Comparison of ENCODE assay signal across 10 cellular contexts in genomic region chr12:6549379-6550151, GRCh38. TPM values are rescaled to one million over a fixed set of nuclear protein-coding genes. Genes with fewer than 3 reads are reported as not detected.
DNase-seq lines count a peak whose midpoint lies in the region; ATAC-seq and TF ChIP-seq lines count a peak whose summit lies in the region.
"Had no signal": no experiment of that assay in that cellular context is flagged by ENCODE, and none has a peak within 500 bp of the region (broad histone marks: within the 10 kb centered on the region; RNA-seq: fewer than 3 reads in every experiment).

No MANE protein-coding gene starts in this region.

- H3K9me3 Mint-ChIP-seq in nephron = no peaks in the 10 kb centered on the region
- H3K9me3 Mint-ChIP-seq: CD8-positive, alpha-beta T cell had no signal

- peak overlapping the region; percentile 73 to 98 (median 95) for H3K27ac Mint-ChIP-seq in nephron
- H3K27ac Mint-ChIP-seq: CD8-positive, alpha-beta T cell had no signal

- H3K4me1 ChIP-seq in BLaER1 treated with 17β-estradiol and CSF1 and Interleukin-3, amounts not matched to agents 10 nM and 100 nM = peaks cover 71 to 86% (median 76%) of the 10 kb centered on the region in 10 experiments
- H3K4me1 ChIP-seq in ascending aorta = peaks cover 20 to 51% of the 10 kb centered on the region in 2 donors
- H3K4me1 ChIP-seq in body of pancreas = peaks cover 18% of the 10 kb centered on the region

- H3K36me3 Mint-ChIP-seq in nephron (ENCODE audit: low read depth) = peaks cover 28% of the 10 kb centered on the region

- H3K4me2 ChIP-seq in BLaER1 treated with 17β-estradiol and CSF1 and Interleukin-3, amounts not matched to agents 10 nM and 100 nM = peak overlapping the region; percentile 72 to 100 (median 99)

- DNase-seq in ascending aorta (ENCODE audit: low spot score in 2 of 2) = peak in 1 of 2 donors; percentile 65
- DNase-seq in body of pancreas = no peak
- DNase-seq in medulla oblongata (ENCODE audit: extremely low spot score) = no peak
- DNase-seq: effector memory CD4-positive, alpha-beta T cell; kidney; NCI-H524 had no signal

- H3K9me3 ChIP-seq in BLaER1 treated with 17β-estradiol and CSF1 and Interleukin-3, amounts not matched to agents 10 nM and 100 nM (replicated peaks in 1 of 11) = no peaks in the 10 kb centered on the region
- H3K9me3 ChIP-seq in ascending aorta (no peaks in the 10 kb centered on the region), body of pancreas (no peaks in the 10 kb centered on the region)

- H3K4me1 Mint-ChIP-seq in nephron = peaks cover 73% of the 10 kb centered on the region

- peaks cover 14 to 53% (median 32%) of the 10 kb centered on the region in 11 experiments; a peak in 20 of 22 replicates for H4K20me1 ChIP-seq in BLaER1 treated with 17β-estradiol and CSF1 and Interleukin-3, amounts not matched to agents 10 nM and 100 nM

- ATAC-seq in body of pancreas = no peak
- no peak for ATAC-seq in GM19035 (IDR thresholded peaks at IDR 0.05; ENCODE audit: unreplicated experiment)
- ATAC-seq: CD8-positive, alpha-beta T cell had no signal

- intact Hi-C loops in ascending aorta (cut with DNase I) (loop anchor here (5.0 kb wide), 4 partner anchors 113 to 332 kb away; partner anchors contain the start of genes ING4 and PTMS), body of pancreas (cut with DNase I) (no loop called here)

- H3K36me3 ChIP-seq in BLaER1 treated with 17β-estradiol and CSF1 and Interleukin-3, amounts not matched to agents 10 nM and 100 nM = peaks cover 45 to 68% (median 57%) of the 10 kb centered on the region in 11 experiments
- H3K36me3 ChIP-seq in ascending aorta (peaks cover 41 to 43% of the 10 kb centered on the region in 2 donors), body of pancreas (replicated peaks in 1 of 2; ENCODE audit: insufficient read depth in 1 of 2, low read depth in 2 of 2) (peaks cover 0 to 3% of the 10 kb centered on the region in 2 donors)

- H3K27ac ChIP-seq in BLaER1 treated with 17β-estradiol and CSF1 and Interleukin-3, amounts not matched to agents 10 nM and 100 nM = peak overlapping the region; percentile 30 to 86 (median 80); a peak in 21 of 22 replicates
- H3K27ac ChIP-seq in ascending aorta (peak overlapping the region; percentile 35 to 98), body of pancreas (peak overlapping the region in 1 of 4 donors; percentile 46)

- H3K27me3 ChIP-seq in BLaER1 treated with 17β-estradiol and CSF1 and Interleukin-3, amounts not matched to agents 10 nM and 100 nM = no peaks in the 10 kb centered on the region
- no peaks in the 10 kb centered on the region for H3K27me3 ChIP-seq in ascending aorta
- no peaks in the 10 kb centered on the region for H3K27me3 ChIP-seq in body of pancreas

- TF ChIP-seq CTCF in ascending aorta (IDR thresholded peaks at IDR 0.05) (no peak), nephron (IDR thresholded peaks at IDR 0.05; ENCODE audit: unreplicated experiment in 3 of 3) (no peak), body of pancreas (IDR thresholded peaks at IDR 0.05) (no peak)

- H3K4me3 Mint-ChIP-seq in nephron = peak overlapping the region in 2 of 3 experiments; percentile 0 to 12
- H3K4me3 Mint-ChIP-seq: CD8-positive, alpha-beta T cell had no signal

- no peaks in the 10 kb centered on the region for H3K27me3 Mint-ChIP-seq in nephron (ENCODE audit: low read depth)

- peak overlapping the region in 9 of 10 experiments; percentile 3 to 99 (median 42); a peak in 14 of 20 replicates for H3K4me3 ChIP-seq in BLaER1 treated with 17β-estradiol and CSF1 and Interleukin-3, amounts not matched to agents 10 nM and 100 nM
- H3K4me3 ChIP-seq in ascending aorta = no peak overlapping the region
- H3K4me3 ChIP-seq in body of pancreas = no peak overlapping the region

- H3K9ac ChIP-seq in BLaER1 treated with 17β-estradiol and CSF1 and Interleukin-3, amounts not matched to agents 10 nM and 100 nM = peak overlapping the region; percentile 64 to 87 (median 76)

- WGBS in body of pancreas, 2 donors = 78 to 84% methylated on average over 10 to 25 of the region's 25 CpGs

- TF ChIP-seq POLR2A in body of pancreas (IDR thresholded peaks at IDR 0.05) = no peak

RNA-seq across cellular contexts. Expression of gene IFFO1, which starts 6.3 kb away (rescaled TPM):
- total RNA-seq in ascending aorta (35.0 TPM), body of pancreas (10 to 100 TPM; 11.4 to 13.2 TPM)

RNA-seq across cellular contexts. Expression of gene GAPDH, which starts 15.2 kb away (rescaled TPM):
- total RNA-seq in ascending aorta = 3,445 TPM
- total RNA-seq in body of pancreas = 100 to 1,000 TPM; 311 to 476 TPM

RNA-seq across cellular contexts. Expression of gene NOP2, which starts 18.5 kb away (rescaled TPM):
- 77.4 TPM for total RNA-seq in ascending aorta
- 10 to 100 TPM; 10.9 to 83.1 TPM for total RNA-seq in body of pancreas

RNA-seq across cellular contexts. Expression of gene NCAPD2, which starts 55.7 kb away (rescaled TPM):
- total RNA-seq in ascending aorta (11.7 TPM), body of pancreas (10 to 100 TPM in 1 of 2 donors, 1 to 10 TPM in 1; 9.3 to 46.1 TPM)

RNA-seq across cellular contexts. Expression of gene MRPL51, which starts 56.5 kb away (rescaled TPM):
- total RNA-seq in ascending aorta (112 TPM), body of pancreas (10 to 100 TPM; 23.6 to 25.1 TPM)

Comparison
In these comparisons a context has a peak if more than half of its experiments do, and no peak if none do; other contexts are left out.
1. H3K4me3 ChIP-seq: peak in BLaER1 treated with 17β-estradiol and CSF1 and Interleukin-3, amounts not matched to agents 10 nM and 100 nM (9 of 10); none in ascending aorta (0 of 2) and body of pancreas (0 of 2).